In the genomic region with DNA sequence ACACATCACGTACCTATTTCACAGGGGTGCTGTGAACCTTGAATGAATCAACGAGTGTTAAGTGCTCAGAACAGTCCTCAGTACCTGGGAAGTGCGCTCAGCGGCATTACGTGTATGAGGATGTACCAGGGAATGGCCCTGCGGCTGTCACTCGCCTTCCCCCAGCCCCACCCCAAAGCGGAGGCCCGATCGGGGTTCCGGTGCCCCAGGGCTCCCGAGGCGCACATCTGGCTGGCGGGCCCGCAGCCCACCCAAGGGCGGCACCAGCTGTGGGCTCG, we compare ENCODE assay signal across 1 cellular context.
TF ChIP-seq lines count a peak whose summit lies in the region.

No MANE protein-coding gene starts in this region.

TF ChIP-seq in GM23338, 12 proteins besides CTCF, POLR2A, EP300 and RAD21 (continued from another document):
- TF ChIP-seq, protein P1, sequence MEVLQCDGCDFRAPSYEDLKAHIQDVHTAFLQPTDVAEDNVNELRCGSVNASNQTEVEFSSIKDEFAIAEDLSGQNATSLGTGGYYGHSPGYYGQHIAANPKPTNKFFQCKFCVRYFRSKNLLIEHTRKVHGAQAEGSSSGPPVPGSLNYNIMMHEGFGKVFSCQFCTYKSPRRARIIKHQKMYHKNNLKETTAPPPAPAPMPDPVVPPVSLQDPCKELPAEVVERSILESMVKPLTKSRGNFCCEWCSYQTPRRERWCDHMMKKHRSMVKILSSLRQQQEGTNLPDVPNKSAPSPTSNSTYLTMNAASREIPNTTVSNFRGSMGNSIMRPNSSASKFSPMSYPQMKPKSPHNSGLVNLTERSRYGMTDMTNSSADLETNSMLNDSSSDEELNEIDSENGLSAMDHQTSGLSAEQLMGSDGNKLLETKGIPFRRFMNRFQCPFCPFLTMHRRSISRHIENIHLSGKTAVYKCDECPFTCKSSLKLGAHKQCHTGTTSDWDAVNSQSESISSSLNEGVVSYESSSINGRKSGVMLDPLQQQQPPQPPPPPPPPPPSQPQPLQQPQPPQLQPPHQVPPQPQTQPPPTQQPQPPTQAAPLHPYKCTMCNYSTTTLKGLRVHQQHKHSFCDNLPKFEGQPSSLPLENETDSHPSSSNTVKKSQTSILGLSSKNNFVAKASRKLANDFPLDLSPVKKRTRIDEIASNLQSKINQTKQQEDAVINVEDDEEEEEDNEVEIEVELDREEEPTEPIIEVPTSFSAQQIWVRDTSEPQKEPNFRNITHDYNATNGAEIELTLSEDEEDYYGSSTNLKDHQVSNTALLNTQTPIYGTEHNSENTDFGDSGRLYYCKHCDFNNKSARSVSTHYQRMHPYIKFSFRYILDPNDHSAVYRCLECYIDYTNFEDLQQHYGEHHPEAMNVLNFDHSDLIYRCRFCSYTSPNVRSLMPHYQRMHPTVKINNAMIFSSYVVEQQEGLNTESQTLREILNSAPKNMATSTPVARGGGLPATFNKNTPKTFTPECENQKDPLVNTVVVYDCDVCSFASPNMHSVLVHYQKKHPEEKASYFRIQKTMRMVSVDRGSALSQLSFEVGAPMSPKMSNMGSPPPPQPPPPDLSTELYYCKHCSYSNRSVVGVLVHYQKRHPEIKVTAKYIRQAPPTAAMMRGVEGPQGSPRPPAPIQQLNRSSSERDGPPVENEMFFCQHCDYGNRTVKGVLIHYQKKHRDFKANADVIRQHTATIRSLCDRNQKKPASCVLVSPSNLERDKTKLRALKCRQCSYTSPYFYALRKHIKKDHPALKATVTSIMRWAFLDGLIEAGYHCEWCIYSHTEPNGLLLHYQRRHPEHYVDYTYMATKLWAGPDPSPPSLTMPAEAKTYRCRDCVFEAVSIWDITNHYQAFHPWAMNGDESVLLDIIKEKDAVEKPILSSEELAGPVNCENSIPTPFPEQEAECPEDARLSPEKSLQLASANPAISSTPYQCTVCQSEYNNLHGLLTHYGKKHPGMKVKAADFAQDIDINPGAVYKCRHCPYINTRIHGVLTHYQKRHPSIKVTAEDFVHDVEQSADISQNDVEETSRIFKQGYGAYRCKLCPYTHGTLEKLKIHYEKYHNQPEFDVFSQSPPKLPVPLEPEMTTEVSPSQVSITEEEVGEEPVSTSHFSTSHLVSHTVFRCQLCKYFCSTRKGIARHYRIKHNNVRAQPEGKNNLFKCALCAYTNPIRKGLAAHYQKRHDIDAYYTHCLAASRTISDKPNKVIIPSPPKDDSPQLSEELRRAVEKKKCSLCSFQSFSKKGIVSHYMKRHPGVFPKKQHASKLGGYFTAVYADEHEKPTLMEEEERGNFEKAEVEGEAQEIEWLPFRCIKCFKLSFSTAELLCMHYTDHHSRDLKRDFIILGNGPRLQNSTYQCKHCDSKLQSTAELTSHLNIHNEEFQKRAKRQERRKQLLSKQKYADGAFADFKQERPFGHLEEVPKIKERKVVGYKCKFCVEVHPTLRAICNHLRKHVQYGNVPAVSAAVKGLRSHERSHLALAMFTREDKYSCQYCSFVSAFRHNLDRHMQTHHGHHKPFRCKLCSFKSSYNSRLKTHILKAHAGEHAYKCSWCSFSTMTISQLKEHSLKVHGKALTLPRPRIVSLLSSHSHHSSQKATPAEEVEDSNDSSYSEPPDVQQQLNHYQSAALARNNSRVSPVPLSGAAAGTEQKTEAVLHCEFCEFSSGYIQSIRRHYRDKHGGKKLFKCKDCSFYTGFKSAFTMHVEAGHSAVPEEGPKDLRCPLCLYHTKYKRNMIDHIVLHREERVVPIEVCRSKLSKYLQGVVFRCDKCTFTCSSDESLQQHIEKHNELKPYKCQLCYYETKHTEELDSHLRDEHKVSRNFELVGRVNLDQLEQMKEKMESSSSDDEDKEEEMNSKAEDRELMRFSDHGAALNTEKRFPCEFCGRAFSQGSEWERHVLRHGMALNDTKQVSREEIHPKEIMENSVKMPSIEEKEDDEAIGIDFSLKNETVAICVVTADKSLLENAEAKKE (CRISPR knock-in tag; IDR thresholded peaks at IDR 0.05) = no peak
- TF ChIP-seq, protein P2, sequence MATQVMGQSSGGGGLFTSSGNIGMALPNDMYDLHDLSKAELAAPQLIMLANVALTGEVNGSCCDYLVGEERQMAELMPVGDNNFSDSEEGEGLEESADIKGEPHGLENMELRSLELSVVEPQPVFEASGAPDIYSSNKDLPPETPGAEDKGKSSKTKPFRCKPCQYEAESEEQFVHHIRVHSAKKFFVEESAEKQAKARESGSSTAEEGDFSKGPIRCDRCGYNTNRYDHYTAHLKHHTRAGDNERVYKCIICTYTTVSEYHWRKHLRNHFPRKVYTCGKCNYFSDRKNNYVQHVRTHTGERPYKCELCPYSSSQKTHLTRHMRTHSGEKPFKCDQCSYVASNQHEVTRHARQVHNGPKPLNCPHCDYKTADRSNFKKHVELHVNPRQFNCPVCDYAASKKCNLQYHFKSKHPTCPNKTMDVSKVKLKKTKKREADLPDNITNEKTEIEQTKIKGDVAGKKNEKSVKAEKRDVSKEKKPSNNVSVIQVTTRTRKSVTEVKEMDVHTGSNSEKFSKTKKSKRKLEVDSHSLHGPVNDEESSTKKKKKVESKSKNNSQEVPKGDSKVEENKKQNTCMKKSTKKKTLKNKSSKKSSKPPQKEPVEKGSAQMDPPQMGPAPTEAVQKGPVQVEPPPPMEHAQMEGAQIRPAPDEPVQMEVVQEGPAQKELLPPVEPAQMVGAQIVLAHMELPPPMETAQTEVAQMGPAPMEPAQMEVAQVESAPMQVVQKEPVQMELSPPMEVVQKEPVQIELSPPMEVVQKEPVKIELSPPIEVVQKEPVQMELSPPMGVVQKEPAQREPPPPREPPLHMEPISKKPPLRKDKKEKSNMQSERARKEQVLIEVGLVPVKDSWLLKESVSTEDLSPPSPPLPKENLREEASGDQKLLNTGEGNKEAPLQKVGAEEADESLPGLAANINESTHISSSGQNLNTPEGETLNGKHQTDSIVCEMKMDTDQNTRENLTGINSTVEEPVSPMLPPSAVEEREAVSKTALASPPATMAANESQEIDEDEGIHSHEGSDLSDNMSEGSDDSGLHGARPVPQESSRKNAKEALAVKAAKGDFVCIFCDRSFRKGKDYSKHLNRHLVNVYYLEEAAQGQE (IDR thresholded peaks at IDR 0.05; ENCODE audit: unreplicated experiment) = no peak
- TF ChIP-seq EZH2 (IDR thresholded peaks at IDR 0.05; ENCODE audit: low read depth, unreplicated experiment) (no peak), STAT1 (IDR thresholded peaks at IDR 0.05; ENCODE audit: unreplicated experiment) (no peak), POLR2AphosphoS5 (IDR thresholded peaks at IDR 0.05; ENCODE audit: low read depth) (no peak), ZNF114 (CRISPR knock-in tag; IDR thresholded peaks at IDR 0.05) (no peak), JUNB (IDR thresholded peaks at IDR 0.05; ENCODE audit: unreplicated experiment) (no peak), CREB1 (CRISPR knock-in tag; IDR thresholded peaks at IDR 0.05; ENCODE audit: low read depth) (no peak), EZH2phosphoT487 (IDR thresholded peaks at IDR 0.05; ENCODE audit: unreplicated experiment) (no peak)
TF ChIP-seq in GM23338: peak in this region for 0.
